ENCODE assay signal across 22 cellular contexts in genomic region chr12:29961231-29961630, GRCh38.
"Had no signal": no experiment of that assay in that cellular context is flagged by ENCODE, and none has a peak within 500 bp of the region (broad histone marks: within the 10 kb centered on the region; RNA-seq: fewer than 3 reads in every experiment).

No MANE protein-coding gene starts in this region.

- DNase-seq: activated naive CD4-positive, alpha-beta T cell treated with anti-CD3 and anti-CD28 coated beads for 36 hours; activated naive CD8-positive, alpha-beta T cell treated with anti-CD3 and anti-CD28 coated beads, Interleukin-2, amount 50 U/mL, for 24 hours; activated T-cell treated with anti-CD3 and anti-CD28 coated beads for 4 hours; body of pancreas; effector memory CD4-positive, alpha-beta T cell; gastrocnemius medialis; heart right ventricle; islet precursor cell; left ventricle myocardium inferior; natural killer cell; occipital lobe; right cardiac atrium; stimulated activated CD4-positive, alpha-beta T cell treated with anti-CD3 and anti-CD28 coated beads, Interleukin-4, amount 100 ng/mL, for 4 hours; stimulated activated CD8-positive, alpha-beta memory T cell treated with anti-CD3 and anti-CD28 coated beads, Interleukin-4, amount 100 ng/mL, for 48 hours; stimulated activated naive CD4-positive, alpha-beta T cell treated with Interleukin-2 at 50 U/mL for 16 hours; substantia nigra; trophoblast cell had no signal

- H3K4me2 ChIP-seq: smooth muscle cell had no signal

- H3K4me3 Mint-ChIP-seq: activated naive CD4-positive, alpha-beta T cell treated with anti-CD3 and anti-CD28 coated beads for 36 hours; activated naive CD8-positive, alpha-beta T cell treated with anti-CD3 and anti-CD28 coated beads, Interleukin-2, amount 50 U/mL, for 24 hours; central memory CD8-positive, alpha-beta T cell; dendritic cell treated with granulocyte-macrophage colony-stimulating factor and Interleukin-4, amounts not matched to agents 40 ng/mL and 50 ng/mL, for 4 days; memory B cell; natural killer cell had no signal

- H3K27ac ChIP-seq: body of pancreas, gastrocnemius medialis, heart right ventricle, left ventricle myocardium inferior had no signal

- H3K4me3 ChIP-seq: body of pancreas, gastrocnemius medialis, heart right ventricle, left ventricle myocardium inferior, smooth muscle cell had no signal

- H3K4me1 Mint-ChIP-seq: activated naive CD8-positive, alpha-beta T cell treated with anti-CD3 and anti-CD28 coated beads, Interleukin-2, amount 50 U/mL, for 24 hours; central memory CD8-positive, alpha-beta T cell; memory B cell; natural killer cell had no signal

- H3K27me3 ChIP-seq: body of pancreas, gastrocnemius medialis, heart right ventricle had no signal

- H3K9me3 ChIP-seq: body of pancreas, gastrocnemius medialis, heart right ventricle, left ventricle myocardium inferior had no signal

- H3K36me3 Mint-ChIP-seq: memory B cell, natural killer cell had no signal

- H3K36me3 ChIP-seq: gastrocnemius medialis, heart right ventricle, left ventricle myocardium inferior had no signal

- H3K27me3 Mint-ChIP-seq: activated naive CD8-positive, alpha-beta T cell treated with anti-CD3 and anti-CD28 coated beads, Interleukin-2, amount 50 U/mL, for 24 hours; central memory CD8-positive, alpha-beta T cell; dendritic cell treated with granulocyte-macrophage colony-stimulating factor and Interleukin-4, amounts not matched to agents 40 ng/mL and 50 ng/mL, for 4 days; memory B cell; progenitor cell of endocrine pancreas had no signal

- H3K4me1 ChIP-seq: body of pancreas, gastrocnemius medialis, heart right ventricle, left ventricle myocardium inferior had no signal

- H3K27ac Mint-ChIP-seq: activated naive CD4-positive, alpha-beta T cell treated with anti-CD3 and anti-CD28 coated beads for 36 hours; activated naive CD8-positive, alpha-beta T cell treated with anti-CD3 and anti-CD28 coated beads, Interleukin-2, amount 50 U/mL, for 24 hours; dendritic cell treated with granulocyte-macrophage colony-stimulating factor and Interleukin-4, amounts not matched to agents 40 ng/mL and 50 ng/mL, for 4 days; memory B cell; natural killer cell; progenitor cell of endocrine pancreas had no signal
